In genomic region chr7:100437150-100438100, GRCh38 we compare ENCODE assay signal across 8 cellular contexts. TPM values are rescaled to one million over a fixed set of nuclear protein-coding genes. Genes with fewer than 3 reads are reported as not detected.
A peak's percentile ranks its signal among the peaks of the same experiment; 100 is the strongest.
DNase-seq lines count a peak whose midpoint lies in the region; ATAC-seq, FAIRE-seq and TF ChIP-seq lines count a peak whose summit lies in the region.

No MANE protein-coding gene starts in this region.

- TF ChIP-seq CTCF in SK-N-SH (IDR thresholded peaks at IDR 0.05) (no peak), HepG2 (CRISPR knock-in tag; IDR thresholded peaks at IDR 0.05) (no peak)

- peaks cover 25 to 27% of the 10 kb centered on the region in 2 experiments for H3K36me3 ChIP-seq in SK-N-SH (replicated peaks in 1 of 2; ENCODE audit: control insufficient read depth in 1 of 2, insufficient read depth in 2 of 2, low read length in 1 of 2)
- peaks cover 5 to 19% of the 10 kb centered on the region in 2 experiments for H3K36me3 ChIP-seq in HepG2 (replicated peaks in 1 of 2; ENCODE audit: control insufficient read depth in 1 of 2, insufficient read depth in 2 of 2, low read length in 2 of 2)

- peaks cover 42% of the 10 kb centered on the region for H3F3A ChIP-seq in SK-N-SH (replicated peaks; ENCODE audit: insufficient read depth)

- H2AFZ ChIP-seq in SK-N-SH (ENCODE audit: low read depth): peak overlapping the region; percentile 97
- no peak overlapping the region for H2AFZ ChIP-seq in HepG2 (ENCODE audit: low read length)

- ATAC-seq in SK-N-SH treated with all-trans-retinoic acid at 6 μM for 48 hours (no peak), HepG2 (no peak), HG03378 (IDR thresholded peaks at IDR 0.05; ENCODE audit: unreplicated experiment) (no peak)
- ATAC-seq in stimulated activated naive CD8-positive, alpha-beta T cell treated with anti-CD3 and anti-CD28 coated beads, Interleukin-15, amount 100 ng/mL, for 72 hours: no peak

- peaks cover 39% of the 10 kb centered on the region for H3K36me3 Mint-ChIP-seq in activated T-helper 2 cell treated with anti-CD3 and anti-CD28 coated beads, Interferon-gamma antibody, Interleukin-2, Interleukin-4, amounts not matched to agents 10 μg/mL and 5 μg/mL and 100 μg/mL, durations not matched to agents 14 hours and 24 hours and 36 hours (ENCODE audit: low read depth)

- H3K9me3 Mint-ChIP-seq in activated T-helper 2 cell treated with anti-CD3 and anti-CD28 coated beads, Interferon-gamma antibody, Interleukin-2, Interleukin-4, amounts not matched to agents 10 μg/mL and 5 μg/mL and 100 μg/mL, durations not matched to agents 14 hours and 24 hours and 36 hours: no peaks in the 10 kb centered on the region
- no peaks in the 10 kb centered on the region for H3K9me3 Mint-ChIP-seq in stimulated activated naive CD8-positive, alpha-beta T cell treated with anti-CD3 and anti-CD28 coated beads, Interleukin-15, amount 100 ng/mL, for 72 hours

- H3K27me3 Mint-ChIP-seq in activated T-helper 2 cell treated with anti-CD3 and anti-CD28 coated beads, Interferon-gamma antibody, Interleukin-2, Interleukin-4, amounts not matched to agents 10 μg/mL and 5 μg/mL and 100 μg/mL, durations not matched to agents 14 hours and 24 hours and 36 hours (ENCODE audit: low read depth): no peaks in the 10 kb centered on the region
- no peaks in the 10 kb centered on the region for H3K27me3 Mint-ChIP-seq in stimulated activated naive CD8-positive, alpha-beta T cell treated with anti-CD3 and anti-CD28 coated beads, Interleukin-15, amount 100 ng/mL, for 72 hours

- no peaks in the 10 kb centered on the region for H3K27me3 ChIP-seq in SK-N-SH (ENCODE audit: insufficient read depth)
- H3K27me3 ChIP-seq in HepG2 (ENCODE audit: control insufficient read depth in 1 of 2, insufficient read depth in 2 of 2, low read length in 2 of 2): no peaks in the 10 kb centered on the region; a peak in 1 of 5 replicates

- no peak for TF ChIP-seq POLR2A in HepG2 (IDR thresholded peaks at IDR 0.05; ENCODE audit: insufficient read depth in 1 of 2, low read depth in 2 of 2, low read length in 2 of 2)

- peak overlapping the region; percentile 79 to 93 for H3K4me3 ChIP-seq in SK-N-SH (ENCODE audit: low read depth in 2 of 2, low read length in 1 of 2)
- no peak overlapping the region for H3K4me3 ChIP-seq in HepG2 (replicated peaks in 1 of 3; ENCODE audit: insufficient read depth in 1 of 3, low read depth in 2 of 3, low read length in 3 of 3)

- peak overlapping the region; percentile 100 for H3K4me2 ChIP-seq in SK-N-SH
- no peak overlapping the region for H3K4me2 ChIP-seq in HepG2 (ENCODE audit: low read depth, low read length)

- H3K27ac ChIP-seq in SK-N-SH (ENCODE audit: low read depth in 2 of 2, low read length in 1 of 2) (peak overlapping the region in 1 of 2 experiments; percentile 79; a peak in 1 of 4 replicates), HepG2 (ENCODE audit: extremely low read length, insufficient read depth, low read length) (peak overlapping the region; percentile 90)

- no peak overlapping the region for H3K27ac Mint-ChIP-seq in activated T-helper 2 cell treated with anti-CD3 and anti-CD28 coated beads, Interferon-gamma antibody, Interleukin-2, Interleukin-4, amounts not matched to agents 10 μg/mL and 5 μg/mL and 100 μg/mL, durations not matched to agents 14 hours and 24 hours and 36 hours
- H3K27ac Mint-ChIP-seq in stimulated activated naive CD8-positive, alpha-beta T cell treated with anti-CD3 and anti-CD28 coated beads, Interleukin-15, amount 100 ng/mL, for 72 hours: peak overlapping the region in 1 of 2 donors; percentile 27

- no peak for FAIRE-seq in HepG2 (lab: Jason Lieb, UNC)

- intact Hi-C loops in activated T-helper 2 cell treated with anti-CD3 and anti-CD28 coated beads, Interferon-gamma antibody, Interleukin-2, Interleukin-4, amounts not matched to agents 10 μg/mL and 5 μg/mL and 100 μg/mL, durations not matched to agents 14 hours and 24 hours and 36 hours (cut with micrococcal nuclease): no loop called here
- intact Hi-C loops in HepG2 (cut with micrococcal nuclease; ENCODE audit: unreplicated experiment): no loop called here

- H4K20me1 ChIP-seq in SK-N-SH (ENCODE audit: insufficient read depth): no peaks in the 10 kb centered on the region
- no peaks in the 10 kb centered on the region for H4K20me1 ChIP-seq in HepG2 (ENCODE audit: insufficient read depth, low read length)

- H3K4me1 ChIP-seq in SK-N-SH (ENCODE audit: control insufficient read depth in 1 of 2, insufficient read depth in 2 of 2, low read depth in 1 of 2, low read length in 1 of 2): peaks cover 6 to 28% of the 10 kb centered on the region in 2 experiments; a peak in 3 of 4 replicates
- H3K4me1 ChIP-seq in HepG2 (ENCODE audit: insufficient read depth, low read length): peaks cover 55% of the 10 kb centered on the region

- no peaks in the 10 kb centered on the region for H3K9me3 ChIP-seq in SK-N-SH
- no peaks in the 10 kb centered on the region for H3K9me3 ChIP-seq in HepG2 (ENCODE audit: low read length)

- H3K4me3 Mint-ChIP-seq in activated T-helper 2 cell treated with anti-CD3 and anti-CD28 coated beads, Interferon-gamma antibody, Interleukin-2, Interleukin-4, amounts not matched to agents 10 μg/mL and 5 μg/mL and 100 μg/mL, durations not matched to agents 14 hours and 24 hours and 36 hours (ENCODE audit: low read depth): peak overlapping the region; percentile 37
- peak overlapping the region; percentile 94 to 98 for H3K4me3 Mint-ChIP-seq in stimulated activated naive CD8-positive, alpha-beta T cell treated with anti-CD3 and anti-CD28 coated beads, Interleukin-15, amount 100 ng/mL, for 72 hours

- H3K79me2 ChIP-seq in SK-N-SH (ENCODE audit: insufficient read depth): peaks cover 35% of the 10 kb centered on the region
- H3K79me2 ChIP-seq in HepG2 (ENCODE audit: insufficient read depth, low read length): peaks cover 16% of the 10 kb centered on the region

- no peaks in the 10 kb centered on the region for H3K9me2 ChIP-seq in SK-N-SH

- H3K9ac ChIP-seq in SK-N-SH (peak overlapping the region; percentile 91), HepG2 (ENCODE audit: insufficient read depth, low read depth, low read length) (no peak overlapping the region)

- TF ChIP-seq EP300 in SK-N-SH (IDR thresholded peaks at IDR 0.05; ENCODE audit: borderline replicate concordance in 1 of 2, low read depth in 1 of 2, low read length in 1 of 2) (no peak), HepG2 (IDR thresholded peaks at IDR 0.05; ENCODE audit: low read depth in 2 of 2, low read length in 2 of 2) (no peak), HepG2 (CRISPR knock-in tag; IDR thresholded peaks at IDR 0.05; ENCODE audit: borderline replicate concordance) (no peak)

- 93% methylated on average over 28 of the region's 28 CpGs for WGBS in SK-N-SH (ENCODE audit: low lambda C conversion rate)
- 94% methylated on average over 28 of the region's 28 CpGs for WGBS in HepG2 (ENCODE audit: low lambda C conversion rate)

- in situ Hi-C loops in HepG2 (cut with HindIII; ENCODE audit: extremely low pct_ligation_motif_present, low pct_unique_long_range_greater_than_20kb): no loop called here

- no TSS peak for BruUV-seq in HepG2 (replicated peaks; lab: Mats Ljungman, UMichigan)

- CTCF ChIA-PET in SK-N-SH (lab: Yijun Ruan, JAX) (interaction anchor here (0.8 to 3.1 kb wide), 11 partner anchors 9 to 415 kb away, joined by 3 to 30 read pairs (median 3); partner anchors contain the start of gene SLC12A9), HepG2 (lab: Yijun Ruan, JAX; ENCODE audit: low intra/inter-chr PET ratio, low total read pairs) (no interaction called here)

- peaks cover 21% of the 10 kb centered on the region for H3K4me1 Mint-ChIP-seq in activated T-helper 2 cell treated with anti-CD3 and anti-CD28 coated beads, Interferon-gamma antibody, Interleukin-2, Interleukin-4, amounts not matched to agents 10 μg/mL and 5 μg/mL and 100 μg/mL, durations not matched to agents 14 hours and 24 hours and 36 hours (ENCODE audit: low read depth)
- H3K4me1 Mint-ChIP-seq in stimulated activated naive CD8-positive, alpha-beta T cell treated with anti-CD3 and anti-CD28 coated beads, Interleukin-15, amount 100 ng/mL, for 72 hours: peaks cover 29% of the 10 kb centered on the region

- POLR2A ChIA-PET in SK-N-SH (lab: Yijun Ruan, JAX) (interaction anchor here (0.7 to 1.6 kb wide), 5 partner anchors 9 to 175 kb away, joined by 3 to 7 read pairs (median 5); partner anchors contain the start of genes FBXO24, MOSPD3 and ZCWPW1), HepG2 (lab: Yijun Ruan, JAX) (interaction anchor here (0.6 to 6.0 kb wide), 12 partner anchors 8 to 336 kb away, joined by 3 to 72 read pairs (median 5); partner anchors contain the start of genes AP4M1, FBXO24, LRCH4 and MCM7)

- DNase-seq in SK-N-SH: no peak
- no peak for DNase-seq in activated T-helper 2 cell treated with anti-CD3 and anti-CD28 coated beads, Interferon-gamma antibody, Interleukin-2, Interleukin-4, amounts not matched to agents 10 μg/mL and 5 μg/mL and 100 μg/mL, durations not matched to agents 14 hours and 24 hours and 36 hours (ENCODE audit: low spot score)
- no peak for DNase-seq in HepG2 (ENCODE audit: low spot score)
- DNase-seq in stimulated activated naive CD8-positive, alpha-beta T cell treated with anti-CD3 and anti-CD28 coated beads, Interleukin-15, amount 100 ng/mL, for 72 hours: no peak
- DNase-seq in NCI-H1930 (lab: John Stamatoyannopoulos, UW): no peak
- DNase-seq in kidney glomerular epithelial cell (lab: John Stamatoyannopoulos, UW): no peak

- no peak for TF ChIP-seq RAD21 in SK-N-SH (IDR thresholded peaks at IDR 0.05; ENCODE audit: low read length)
- TF ChIP-seq RAD21 in HepG2 (CRISPR knock-in tag; IDR thresholded peaks at IDR 0.05): no peak

RNA-seq across cellular contexts. Expression of gene PPP1R35, which starts 1.1 kb away (rescaled TPM):
- polyA plus RNA-seq in SK-N-SH (2012; rRNA removed) (66.9 and 75.9 TPM in 2 replicates), HepG2 (2011; rRNA removed) (26.4 and 29.0 TPM in 2 replicates)
- polyA plus RNA-seq in SK-N-SH (2012; cell fraction: cytosol; rRNA removed): 26.7 and 37.5 TPM in 2 replicates
- 280 and 468 TPM in 2 replicates for polyA plus RNA-seq in SK-N-SH (2012; cell fraction: nucleus; rRNA removed)
- total RNA-seq in activated T-helper 2 cell treated with anti-CD3 and anti-CD28 coated beads, Interferon-gamma antibody, Interleukin-2, Interleukin-4, amounts not matched to agents 10 μg/mL and 5 μg/mL and 100 μg/mL, durations not matched to agents 14 hours and 24 hours and 36 hours: 59.8 and 63.6 TPM in 2 replicates
- total RNA-seq in HepG2 (2016; rRNA removed; fragmentation: Illumina TruSeq; extraction: Trizol): 16.7 and 24.8 TPM in 2 replicates
- total RNA-seq in HepG2 (2016; cell fraction: cytosol; rRNA removed; fragmentation: Illumina TruSeq; extraction: Trizol; ENCODE audit: low read depth): 16.5 and 21.7 TPM in 2 replicates
- 19.3 and 24.7 TPM in 2 replicates for total RNA-seq in HepG2 (2016; cell fraction: insoluble cytoplasmic fraction; rRNA removed; fragmentation: Illumina TruSeq; extraction: Trizol)
- total RNA-seq in HepG2 (2016; cell fraction: membrane; rRNA removed; fragmentation: Illumina TruSeq; extraction: Trizol): 16.5 and 20.1 TPM in 2 replicates
- 13.8 and 17.9 TPM in 2 replicates for total RNA-seq in HepG2 (2016; cell fraction: nucleus; rRNA removed; fragmentation: Illumina TruSeq; extraction: Trizol)
- 18.0 and 33.0 TPM in 2 replicates for polyA plus RNA-seq in HepG2 (2011; cell fraction: cytosol; rRNA removed)
- 102 and 127 TPM in 2 replicates for polyA plus RNA-seq in HepG2 (2011; cell fraction: nucleus; rRNA removed)
- 17.6 and 20.1 TPM in 2 replicates for polyA plus RNA-seq in HepG2 (2012)
- 16.5 and 23.2 TPM in 2 replicates for polyA plus RNA-seq in HepG2 (2016; cell fraction: cytosol; fragmentation: Illumina TruSeq; extraction: Trizol; ENCODE audit: low read depth)
- polyA plus RNA-seq in HepG2 (2016; cell fraction: insoluble cytoplasmic fraction; fragmentation: Illumina TruSeq; extraction: Trizol; ENCODE audit: low read depth): 21.3 TPM in 2 replicates
- 13.7 and 17.5 TPM in 2 replicates for polyA plus RNA-seq in HepG2 (2016; cell fraction: membrane; fragmentation: Illumina TruSeq; extraction: Trizol; ENCODE audit: low read depth)
- 39.6 and 40.4 TPM in 2 replicates for polyA plus RNA-seq in HepG2 (2016; cell fraction: nucleus; fragmentation: Illumina TruSeq; extraction: Trizol; ENCODE audit: insufficient read depth, low read depth)
- polyA minus RNA-seq in HepG2 (2011; rRNA and poly(A)+ RNA removed; ENCODE audit: low replicate concordance): 13.2 and 24.1 TPM in 2 replicates
- polyA minus RNA-seq in HepG2 (2011; cell fraction: cytosol; rRNA and poly(A)+ RNA removed): 10.6 and 13.9 TPM in 2 replicates
- 7.1 and 7.3 TPM in 2 replicates for polyA minus RNA-seq in HepG2 (2011; cell fraction: nucleus; rRNA and poly(A)+ RNA removed)

RNA-seq across cellular contexts. Expression of gene MEPCE, which starts 7.8 kb away (rescaled TPM):
- polyA plus RNA-seq in SK-N-SH (2012; rRNA removed): 16.7 and 20.2 TPM in 2 replicates
- polyA plus RNA-seq in SK-N-SH (2012; cell fraction: cytosol; rRNA removed): 13.7 and 17.2 TPM in 2 replicates
- polyA plus RNA-seq in SK-N-SH (2012; cell fraction: nucleus; rRNA removed): 45.2 and 52.4 TPM in 2 replicates
- 50.9 and 51.0 TPM in 2 replicates for total RNA-seq in activated T-helper 2 cell treated with anti-CD3 and anti-CD28 coated beads, Interferon-gamma antibody, Interleukin-2, Interleukin-4, amounts not matched to agents 10 μg/mL and 5 μg/mL and 100 μg/mL, durations not matched to agents 14 hours and 24 hours and 36 hours
- 22.6 and 26.0 TPM in 2 replicates for total RNA-seq in HepG2 (2016; rRNA removed; fragmentation: Illumina TruSeq; extraction: Trizol)
- 3.8 and 3.9 TPM in 2 replicates for total RNA-seq in HepG2 (2016; cell fraction: cytosol; rRNA removed; fragmentation: Illumina TruSeq; extraction: Trizol; ENCODE audit: low read depth)
- total RNA-seq in HepG2 (2016; cell fraction: insoluble cytoplasmic fraction; rRNA removed; fragmentation: Illumina TruSeq; extraction: Trizol): 20.2 and 25.7 TPM in 2 replicates
- 12.8 and 14.8 TPM in 2 replicates for total RNA-seq in HepG2 (2016; cell fraction: membrane; rRNA removed; fragmentation: Illumina TruSeq; extraction: Trizol)
- total RNA-seq in HepG2 (2016; cell fraction: nucleus; rRNA removed; fragmentation: Illumina TruSeq; extraction: Trizol): 14.9 and 18.9 TPM in 2 replicates
- 12.3 and 12.7 TPM in 2 replicates for polyA plus RNA-seq in HepG2 (2011; rRNA removed)
- polyA plus RNA-seq in HepG2 (2011; cell fraction: cytosol; rRNA removed): 9.2 and 10.6 TPM in 2 replicates
- 18.9 and 27.3 TPM in 2 replicates for polyA plus RNA-seq in HepG2 (2011; cell fraction: nucleus; rRNA removed)
- 14.6 and 17.9 TPM in 2 replicates for polyA plus RNA-seq in HepG2 (2012)
- polyA plus RNA-seq in HepG2 (2016; cell fraction: cytosol; fragmentation: Illumina TruSeq; extraction: Trizol; ENCODE audit: low read depth): 3.0 and 3.3 TPM in 2 replicates
- polyA plus RNA-seq in HepG2 (2016; cell fraction: insoluble cytoplasmic fraction; fragmentation: Illumina TruSeq; extraction: Trizol; ENCODE audit: low read depth): 20.4 and 25.4 TPM in 2 replicates
- polyA plus RNA-seq in HepG2 (2016; cell fraction: membrane; fragmentation: Illumina TruSeq; extraction: Trizol; ENCODE audit: low read depth): 8.6 and 9.6 TPM in 2 replicates
- 23.4 and 28.3 TPM in 2 replicates for polyA plus RNA-seq in HepG2 (2016; cell fraction: nucleus; fragmentation: Illumina TruSeq; extraction: Trizol; ENCODE audit: insufficient read depth, low read depth)
- 44.0 and 89.0 TPM in 2 replicates for polyA minus RNA-seq in HepG2 (2011; rRNA and poly(A)+ RNA removed; ENCODE audit: low replicate concordance)
- polyA minus RNA-seq in HepG2 (2011; cell fraction: cytosol; rRNA and poly(A)+ RNA removed): 8.6 and 10.8 TPM in 2 replicates
- polyA minus RNA-seq in HepG2 (2011; cell fraction: nucleus; rRNA and poly(A)+ RNA removed): 27.3 and 30.2 TPM in 2 replicates

RNA-seq across cellular contexts. Expression of gene ZCWPW1, which starts 8.9 kb away (rescaled TPM):
- 3.4 and 4.1 TPM in 2 replicates for polyA plus RNA-seq in SK-N-SH (2012; rRNA removed)
- 3.1 and 3.5 TPM in 2 replicates for polyA plus RNA-seq in SK-N-SH (2012; cell fraction: cytosol; rRNA removed)
- polyA plus RNA-seq in SK-N-SH (2012; cell fraction: nucleus; rRNA removed): 10.2 and 15.5 TPM in 2 replicates
- 1.1 and 3.5 TPM in 2 replicates for total RNA-seq in activated T-helper 2 cell treated with anti-CD3 and anti-CD28 coated beads, Interferon-gamma antibody, Interleukin-2, Interleukin-4, amounts not matched to agents 10 μg/mL and 5 μg/mL and 100 μg/mL, durations not matched to agents 14 hours and 24 hours and 36 hours
- total RNA-seq in HepG2 (2016; rRNA removed; fragmentation: Illumina TruSeq; extraction: Trizol): 2.5 and 2.6 TPM in 2 replicates
- total RNA-seq in HepG2 (2016; cell fraction: cytosol; rRNA removed; fragmentation: Illumina TruSeq; extraction: Trizol; ENCODE audit: low read depth): 2.1 and 2.2 TPM in 2 replicates
- total RNA-seq in HepG2 (2016; cell fraction: insoluble cytoplasmic fraction; rRNA removed; fragmentation: Illumina TruSeq; extraction: Trizol): 1.8 and 1.9 TPM in 2 replicates
- 2.5 and 3.9 TPM in 2 replicates for total RNA-seq in HepG2 (2016; cell fraction: membrane; rRNA removed; fragmentation: Illumina TruSeq; extraction: Trizol)
- total RNA-seq in HepG2 (2016; cell fraction: nucleus; rRNA removed; fragmentation: Illumina TruSeq; extraction: Trizol): 1.5 and 2.4 TPM in 2 replicates
- 1.6 and 2.4 TPM in 2 replicates for polyA plus RNA-seq in HepG2 (2011; rRNA removed)
- 1.1 and 1.3 TPM in 2 replicates for polyA plus RNA-seq in HepG2 (2011; cell fraction: cytosol; rRNA removed)
- polyA plus RNA-seq in HepG2 (2011; cell fraction: nucleus; rRNA removed): 4.8 and 5.3 TPM in 2 replicates
- polyA plus RNA-seq in HepG2 (2012): 1.8 and 2.3 TPM in 2 replicates
- 1.4 and 2.2 TPM in 2 replicates for polyA plus RNA-seq in HepG2 (2016; cell fraction: cytosol; fragmentation: Illumina TruSeq; extraction: Trizol; ENCODE audit: low read depth)
- polyA plus RNA-seq in HepG2 (2016; cell fraction: insoluble cytoplasmic fraction; fragmentation: Illumina TruSeq; extraction: Trizol; ENCODE audit: low read depth): 2.0 and 2.9 TPM in 2 replicates
- 1.8 and 2.6 TPM in 2 replicates for polyA plus RNA-seq in HepG2 (2016; cell fraction: membrane; fragmentation: Illumina TruSeq; extraction: Trizol; ENCODE audit: low read depth)
- 5.2 and 6.5 TPM in 2 replicates for polyA plus RNA-seq in HepG2 (2016; cell fraction: nucleus; fragmentation: Illumina TruSeq; extraction: Trizol; ENCODE audit: insufficient read depth, low read depth)
- polyA minus RNA-seq in HepG2 (2011; rRNA and poly(A)+ RNA removed; ENCODE audit: low replicate concordance): 0.28 and 1.5 TPM in 2 replicates
- 0.49 and 1.1 TPM in 2 replicates for polyA minus RNA-seq in HepG2 (2011; cell fraction: cytosol; rRNA and poly(A)+ RNA removed)
- polyA minus RNA-seq in HepG2 (2011; cell fraction: nucleus; rRNA and poly(A)+ RNA removed): 1.7 and 3.3 TPM in 2 replicates

RNA-seq across cellular contexts. Expression of gene SPACDR, which starts 26.6 kb away (rescaled TPM):
- polyA plus RNA-seq in SK-N-SH (2012; rRNA removed): 0.93 and 1.5 TPM in 2 replicates
- 0.44 and 0.47 TPM in 2 replicates for polyA plus RNA-seq in SK-N-SH (2012; cell fraction: cytosol; rRNA removed)
- 7.2 and 8.4 TPM in 2 replicates for polyA plus RNA-seq in SK-N-SH (2012; cell fraction: nucleus; rRNA removed)
- 3.2 and 4.5 TPM in 2 replicates for total RNA-seq in activated T-helper 2 cell treated with anti-CD3 and anti-CD28 coated beads, Interferon-gamma antibody, Interleukin-2, Interleukin-4, amounts not matched to agents 10 μg/mL and 5 μg/mL and 100 μg/mL, durations not matched to agents 14 hours and 24 hours and 36 hours
- total RNA-seq in HepG2 (2016; rRNA removed; fragmentation: Illumina TruSeq; extraction: Trizol): not detected in 2 replicates
- total RNA-seq in HepG2 (2016; cell fraction: cytosol; rRNA removed; fragmentation: Illumina TruSeq; extraction: Trizol; ENCODE audit: low read depth): not detected in 2 replicates
- 0.15 TPM in 1 of 2 replicates, not detected in the other for total RNA-seq in HepG2 (2016; cell fraction: insoluble cytoplasmic fraction; rRNA removed; fragmentation: Illumina TruSeq; extraction: Trizol)
- total RNA-seq in HepG2 (2016; cell fraction: membrane; rRNA removed; fragmentation: Illumina TruSeq; extraction: Trizol): not detected in 2 replicates
- total RNA-seq in HepG2 (2016; cell fraction: nucleus; rRNA removed; fragmentation: Illumina TruSeq; extraction: Trizol): not detected in 2 replicates
- polyA plus RNA-seq in HepG2 (2011; rRNA removed): 0.24 and 0.41 TPM in 2 replicates
- 0.16 TPM in 1 of 2 replicates, not detected in the other for polyA plus RNA-seq in HepG2 (2011; cell fraction: cytosol; rRNA removed)
- polyA plus RNA-seq in HepG2 (2011; cell fraction: nucleus; rRNA removed): 0.55 and 0.99 TPM in 2 replicates
- 0.20 TPM in 1 of 2 replicates, not detected in the other for polyA plus RNA-seq in HepG2 (2012)
- not detected in 2 replicates for polyA plus RNA-seq in HepG2 (2016; cell fraction: cytosol; fragmentation: Illumina TruSeq; extraction: Trizol; ENCODE audit: low read depth)
- polyA plus RNA-seq in HepG2 (2016; cell fraction: insoluble cytoplasmic fraction; fragmentation: Illumina TruSeq; extraction: Trizol; ENCODE audit: low read depth): not detected in 2 replicates
- 0.26 TPM in 1 of 2 replicates, not detected in the other for polyA plus RNA-seq in HepG2 (2016; cell fraction: membrane; fragmentation: Illumina TruSeq; extraction: Trizol; ENCODE audit: low read depth)
- polyA plus RNA-seq in HepG2 (2016; cell fraction: nucleus; fragmentation: Illumina TruSeq; extraction: Trizol; ENCODE audit: insufficient read depth, low read depth): not detected in 2 replicates
- polyA minus RNA-seq in HepG2 (2011; rRNA and poly(A)+ RNA removed; ENCODE audit: low replicate concordance): 0.14 and 0.65 TPM in 2 replicates
- not detected in 2 replicates for polyA minus RNA-seq in HepG2 (2011; cell fraction: cytosol; rRNA and poly(A)+ RNA removed)
- not detected in 2 replicates for polyA minus RNA-seq in HepG2 (2011; cell fraction: nucleus; rRNA and poly(A)+ RNA removed)

RNA-seq across cellular contexts. Expression of gene TSC22D4, which starts 41.6 kb away (rescaled TPM):
- polyA plus RNA-seq in SK-N-SH (2012; rRNA removed) (20.3 and 32.7 TPM in 2 replicates), HepG2 (2011; rRNA removed) (8.7 and 10.1 TPM in 2 replicates)
- polyA plus RNA-seq in SK-N-SH (2012; cell fraction: cytosol; rRNA removed): 13.4 and 24.0 TPM in 2 replicates
- polyA plus RNA-seq in SK-N-SH (2012; cell fraction: nucleus; rRNA removed): 45.7 and 64.8 TPM in 2 replicates
- total RNA-seq in activated T-helper 2 cell treated with anti-CD3 and anti-CD28 coated beads, Interferon-gamma antibody, Interleukin-2, Interleukin-4, amounts not matched to agents 10 μg/mL and 5 μg/mL and 100 μg/mL, durations not matched to agents 14 hours and 24 hours and 36 hours: 103 and 106 TPM in 2 replicates
- total RNA-seq in HepG2 (2016; rRNA removed; fragmentation: Illumina TruSeq; extraction: Trizol): 6.3 and 7.7 TPM in 2 replicates
- total RNA-seq in HepG2 (2016; cell fraction: cytosol; rRNA removed; fragmentation: Illumina TruSeq; extraction: Trizol; ENCODE audit: low read depth): 2.6 and 2.9 TPM in 2 replicates
- total RNA-seq in HepG2 (2016; cell fraction: insoluble cytoplasmic fraction; rRNA removed; fragmentation: Illumina TruSeq; extraction: Trizol): 5.6 and 7.4 TPM in 2 replicates
- total RNA-seq in HepG2 (2016; cell fraction: membrane; rRNA removed; fragmentation: Illumina TruSeq; extraction: Trizol): 4.7 and 8.1 TPM in 2 replicates
- 4.4 and 5.5 TPM in 2 replicates for total RNA-seq in HepG2 (2016; cell fraction: nucleus; rRNA removed; fragmentation: Illumina TruSeq; extraction: Trizol)
- 6.5 and 10.9 TPM in 2 replicates for polyA plus RNA-seq in HepG2 (2011; cell fraction: cytosol; rRNA removed)
- polyA plus RNA-seq in HepG2 (2011; cell fraction: nucleus; rRNA removed): 17.7 and 20.7 TPM in 2 replicates
- polyA plus RNA-seq in HepG2 (2012): 6.9 and 11.5 TPM in 2 replicates
- polyA plus RNA-seq in HepG2 (2016; cell fraction: cytosol; fragmentation: Illumina TruSeq; extraction: Trizol; ENCODE audit: low read depth): 2.7 and 4.0 TPM in 2 replicates
- polyA plus RNA-seq in HepG2 (2016; cell fraction: insoluble cytoplasmic fraction; fragmentation: Illumina TruSeq; extraction: Trizol; ENCODE audit: low read depth): 10.1 and 11.1 TPM in 2 replicates
- polyA plus RNA-seq in HepG2 (2016; cell fraction: membrane; fragmentation: Illumina TruSeq; extraction: Trizol; ENCODE audit: low read depth): 6.2 and 8.1 TPM in 2 replicates
- polyA plus RNA-seq in HepG2 (2016; cell fraction: nucleus; fragmentation: Illumina TruSeq; extraction: Trizol; ENCODE audit: insufficient read depth, low read depth): 13.1 and 14.8 TPM in 2 replicates
- polyA minus RNA-seq in HepG2 (2011; rRNA and poly(A)+ RNA removed; ENCODE audit: low replicate concordance): 9.9 and 13.8 TPM in 2 replicates
- polyA minus RNA-seq in HepG2 (2011; cell fraction: cytosol; rRNA and poly(A)+ RNA removed): 7.0 and 9.1 TPM in 2 replicates
- polyA minus RNA-seq in HepG2 (2011; cell fraction: nucleus; rRNA and poly(A)+ RNA removed): 3.0 and 4.5 TPM in 2 replicates

Comparison
In these comparisons a context has a peak if more than half of its experiments do, and no peak if none do; other contexts are left out.
1. H3K4me3 ChIP-seq: peak in SK-N-SH (2 of 2); none in HepG2 (0 of 3).